In the genomic region with DNA sequence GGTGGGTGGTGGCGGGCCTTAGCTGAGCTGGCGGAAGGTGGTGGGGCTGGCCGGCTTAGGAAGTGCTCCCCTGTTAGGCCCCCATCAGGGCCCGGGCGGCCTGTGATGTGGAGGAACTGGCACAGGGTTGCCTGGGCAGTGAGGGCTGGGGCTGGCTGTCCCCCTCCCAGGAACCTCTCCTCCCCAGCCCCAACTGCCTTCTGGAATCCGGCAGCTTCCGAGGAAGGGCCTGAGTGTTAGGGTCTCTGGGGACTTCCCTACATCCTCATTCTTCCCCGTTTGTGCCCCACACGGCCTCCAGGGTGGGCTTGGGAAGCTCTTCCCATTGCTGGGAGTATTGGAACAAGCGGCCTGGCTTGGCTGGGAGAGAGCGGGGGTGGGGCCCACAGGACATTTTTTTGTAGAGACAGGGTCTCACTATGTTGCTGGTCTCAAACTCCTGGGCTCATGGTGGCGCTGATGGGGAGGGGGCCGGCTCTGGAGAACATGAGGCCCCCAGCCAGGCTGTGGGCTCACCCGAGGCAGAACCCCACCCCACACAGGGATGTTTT, we compare ENCODE assay signal across 2 cellular contexts.
TF ChIP-seq lines count a peak whose summit lies in the region.

No MANE protein-coding gene starts in this region.

TF ChIP-seq in HEK293, 187 proteins besides CTCF, POLR2A, EP300 and RAD21 (continued from another document):
- TF ChIP-seq SCRT2 (tag by site-specific recombination; IDR thresholded peaks at IDR 0.05) = no peak
- no peak for TF ChIP-seq MEIS1 (CRISPR knock-in tag; IDR thresholded peaks at IDR 0.05; ENCODE audit: borderline replicate concordance)
- TF ChIP-seq ZFP69B (tag by site-specific recombination; IDR thresholded peaks at IDR 0.05) = 0 out of 2 replicates have a peak, but pooled peaks have one; percentile 36
- TF ChIP-seq, protein P1, sequence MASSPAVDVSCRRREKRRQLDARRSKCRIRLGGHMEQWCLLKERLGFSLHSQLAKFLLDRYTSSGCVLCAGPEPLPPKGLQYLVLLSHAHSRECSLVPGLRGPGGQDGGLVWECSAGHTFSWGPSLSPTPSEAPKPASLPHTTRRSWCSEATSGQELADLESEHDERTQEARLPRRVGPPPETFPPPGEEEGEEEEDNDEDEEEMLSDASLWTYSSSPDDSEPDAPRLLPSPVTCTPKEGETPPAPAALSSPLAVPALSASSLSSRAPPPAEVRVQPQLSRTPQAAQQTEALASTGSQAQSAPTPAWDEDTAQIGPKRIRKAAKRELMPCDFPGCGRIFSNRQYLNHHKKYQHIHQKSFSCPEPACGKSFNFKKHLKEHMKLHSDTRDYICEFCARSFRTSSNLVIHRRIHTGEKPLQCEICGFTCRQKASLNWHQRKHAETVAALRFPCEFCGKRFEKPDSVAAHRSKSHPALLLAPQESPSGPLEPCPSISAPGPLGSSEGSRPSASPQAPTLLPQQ (tag by site-specific recombination; IDR thresholded peaks at IDR 0.05) = peak; percentile 53; the same call in 1 of the 2 replicates
- TF ChIP-seq, protein P2, sequence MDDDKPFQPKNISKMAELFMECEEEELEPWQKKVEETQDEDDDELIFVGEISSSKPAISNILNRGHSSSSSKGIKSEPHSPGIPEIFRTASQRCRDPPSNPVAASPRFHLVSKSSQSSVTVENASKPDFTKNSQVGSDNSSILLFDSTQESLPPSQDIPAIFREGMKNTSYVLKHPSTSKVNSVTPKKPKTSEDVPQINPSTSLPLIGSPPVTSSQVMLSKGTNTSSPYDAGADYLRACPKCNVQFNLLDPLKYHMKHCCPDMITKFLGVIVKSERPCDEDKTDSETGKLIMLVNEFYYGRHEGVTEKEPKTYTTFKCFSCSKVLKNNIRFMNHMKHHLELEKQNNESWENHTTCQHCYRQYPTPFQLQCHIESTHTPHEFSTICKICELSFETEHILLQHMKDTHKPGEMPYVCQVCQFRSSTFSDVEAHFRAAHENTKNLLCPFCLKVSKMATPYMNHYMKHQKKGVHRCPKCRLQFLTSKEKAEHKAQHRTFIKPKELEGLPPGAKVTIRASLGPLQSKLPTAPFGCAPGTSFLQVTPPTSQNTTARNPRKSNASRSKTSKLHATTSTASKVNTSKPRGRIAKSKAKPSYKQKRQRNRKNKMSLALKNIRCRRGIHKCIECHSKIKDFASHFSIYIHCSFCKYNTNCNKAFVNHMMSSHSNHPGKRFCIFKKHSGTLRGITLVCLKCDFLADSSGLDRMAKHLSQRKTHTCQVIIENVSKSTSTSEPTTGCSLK (tag by site-specific recombination; IDR thresholded peaks at IDR 0.05) = no peak
- TF ChIP-seq, protein P3, sequence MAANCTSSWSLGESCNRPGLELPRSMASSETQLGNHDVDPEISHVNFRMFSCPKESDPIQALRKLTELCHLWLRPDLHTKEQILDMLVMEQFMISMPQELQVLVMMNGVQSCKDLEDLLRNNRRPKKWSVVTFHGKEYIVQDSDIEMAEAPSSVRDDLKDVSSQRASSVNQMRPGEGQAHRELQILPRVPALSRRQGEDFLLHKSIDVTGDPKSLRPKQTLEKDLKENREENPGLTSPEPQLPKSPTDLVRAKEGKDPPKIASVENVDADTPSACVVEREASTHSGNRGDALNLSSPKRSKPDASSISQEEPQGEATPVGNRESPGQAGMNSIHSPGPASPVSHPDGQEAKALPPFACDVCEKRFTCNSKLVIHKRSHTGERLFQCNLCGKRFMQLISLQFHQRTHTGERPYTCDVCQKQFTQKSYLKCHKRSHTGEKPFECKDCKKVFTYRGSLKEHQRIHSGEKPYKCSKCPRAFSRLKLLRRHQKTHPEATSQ (tag by site-specific recombination; IDR thresholded peaks at IDR 0.05) = no peak
- no peak for TF ChIP-seq ZNF677 (tag by site-specific recombination; IDR thresholded peaks at IDR 0.05)
TF ChIP-seq in HEK293: peak in this region for 2.

TF ChIP-seq in HEK293T, 16 proteins besides CTCF, POLR2A, EP300 and RAD21 (continued from another document):
- TF ChIP-seq, protein P4, sequence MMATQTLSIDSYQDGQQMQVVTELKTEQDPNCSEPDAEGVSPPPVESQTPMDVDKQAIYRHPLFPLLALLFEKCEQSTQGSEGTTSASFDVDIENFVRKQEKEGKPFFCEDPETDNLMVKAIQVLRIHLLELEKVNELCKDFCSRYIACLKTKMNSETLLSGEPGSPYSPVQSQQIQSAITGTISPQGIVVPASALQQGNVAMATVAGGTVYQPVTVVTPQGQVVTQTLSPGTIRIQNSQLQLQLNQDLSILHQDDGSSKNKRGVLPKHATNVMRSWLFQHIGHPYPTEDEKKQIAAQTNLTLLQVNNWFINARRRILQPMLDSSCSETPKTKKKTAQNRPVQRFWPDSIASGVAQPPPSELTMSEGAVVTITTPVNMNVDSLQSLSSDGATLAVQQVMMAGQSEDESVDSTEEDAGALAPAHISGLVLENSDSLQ (IDR thresholded peaks at IDR 0.05) = no peak
- TF ChIP-seq SUZ12 (IDR thresholded peaks at IDR 0.05) (no peak), BHLHE40 (IDR thresholded peaks at IDR 0.05; ENCODE audit: borderline replicate concordance) (no peak), ZNF384 (IDR thresholded peaks at IDR 0.05) (no peak), FOXK2 (IDR thresholded peaks at IDR 0.05) (no peak), LEF1 (IDR thresholded peaks at IDR 0.05; ENCODE audit: borderline replicate concordance) (no peak), CTBP1 (IDR thresholded peaks at IDR 0.05; ENCODE audit: borderline replicate concordance) (no peak)
